In the genomic region with DNA sequence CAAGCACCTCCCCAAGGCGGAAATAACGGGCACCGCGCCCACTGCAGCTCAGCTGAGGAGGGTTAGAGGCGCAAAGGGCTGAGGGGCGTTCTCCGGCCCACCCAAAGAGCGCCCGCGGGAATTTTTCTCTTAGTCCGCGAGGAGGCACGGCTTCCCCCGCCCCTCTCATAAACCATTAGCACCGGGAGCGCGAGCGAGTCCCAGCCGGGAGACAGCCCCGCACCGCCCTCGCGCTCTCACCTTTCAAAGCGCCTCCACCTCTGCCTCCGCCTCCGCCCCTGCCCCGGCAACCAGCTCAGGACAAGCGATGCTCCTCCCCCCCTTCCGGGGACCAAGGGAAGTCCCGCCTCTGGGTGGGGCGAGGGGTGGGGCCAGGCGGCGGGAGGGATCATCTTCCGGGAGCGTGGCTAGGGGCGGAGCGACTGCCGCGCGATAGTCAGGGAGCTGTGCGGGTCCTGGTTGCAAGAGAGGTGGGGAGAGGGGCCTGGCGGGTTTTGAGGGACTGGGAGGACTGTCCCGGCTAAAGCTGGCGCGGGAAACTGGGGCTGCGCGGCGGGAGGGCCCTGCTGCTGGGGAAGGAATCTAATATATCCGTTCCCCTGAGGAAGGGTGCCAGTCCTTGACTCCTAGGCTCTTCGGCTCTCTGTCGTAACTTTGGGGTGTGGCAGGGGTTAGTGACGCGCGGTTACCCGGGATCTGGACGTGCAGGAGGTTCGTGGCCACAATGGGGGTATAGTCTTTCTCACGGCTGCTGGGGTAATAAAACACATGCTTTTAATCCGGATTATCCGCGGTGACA, we compare ENCODE assay signal across 8 cellular contexts. TPM values are rescaled to one million over a fixed set of nuclear protein-coding genes. Genes with fewer than 3 reads are reported as not detected.
A peak's percentile ranks its signal among the peaks of the same experiment; 100 is the strongest.
DNase-seq lines count a peak whose midpoint lies in the region; ATAC-seq and TF ChIP-seq lines count a peak whose summit lies in the region.

Gene CCDC82 (minus strand): TSS at position 309 of the 799 bp plus-strand sequence. CDS start 5,165 bp downstream, outside the sequence.
Gene JRKL (plus strand): TSS at position 410 of the 799 bp plus-strand sequence. CDS start 637 bp downstream, outside the sequence.

- no peak for TF ChIP-seq CTCF in C4-2B (conservative IDR thresholded peaks at IDR 0.05)
- TF ChIP-seq CTCF in right lobe of liver (IDR thresholded peaks at IDR 0.05): no peak

- no peaks in the 10 kb centered on the region for H3K36me3 ChIP-seq in right lobe of liver

- DNase-seq in NCI-H69 (lab: John Stamatoyannopoulos, UW) (peak; percentile 99), dermis blood vessel endothelial cell (peak; percentile 95), right lobe of liver (peak; percentile 98 to 99 (median 98))
- peak; percentile 97 to 99 for DNase-seq in activated CD4-positive, alpha-beta T cell treated with anti-CD3 and anti-CD28 coated beads, Interleukin-2, amount 50 U/mL, for 24 hours (ENCODE audit: low read depth in 1 of 2, low spot score in 1 of 2)
- DNase-seq in stimulated activated CD4-positive, alpha-beta T cell treated with anti-CD3 and anti-CD28 coated beads, Interleukin-4, amount 100 ng/mL, for 24 hours: peak; percentile 98

- H3K9me3 ChIP-seq in right lobe of liver: no peaks in the 10 kb centered on the region

- peaks cover 0 to 7% (median 2%) of the 10 kb centered on the region in 4 donors for H3K4me1 ChIP-seq in right lobe of liver

- H3K27ac ChIP-seq in C4-2B (peak within 1 kb of the TSS; percentile 46), right lobe of liver (peak within 1 kb of the TSS; percentile 65 to 90 (median 80))

- ATAC-seq in GM19372 (IDR thresholded peaks at IDR 0.05; ENCODE audit: low read depth, unreplicated experiment) (peak; percentile 88), HG03521 (IDR thresholded peaks at IDR 0.05; ENCODE audit: unreplicated experiment) (peak; percentile 94), right lobe of liver (peak; percentile 99 to 100 (median 99))

- peak; percentile 86 for TF ChIP-seq POLR2A in right lobe of liver (IDR thresholded peaks at IDR 0.05)

- intact Hi-C loops in right lobe of liver (cut with DNase I): no loop called here

- H3K27me3 ChIP-seq in right lobe of liver: no peaks in the 10 kb centered on the region

- H3K4me3 ChIP-seq in right lobe of liver: peak within 1 kb of the TSS; percentile 67 to 86 (median 82)

- WGBS in right lobe of liver (ENCODE audit: insufficient coverage, low coverage, low lambda C conversion rate, missing lambda C conversion rate): 0% methylated on average over 6 of the region's 61 CpGs

RNA-seq across cellular contexts. Expression of gene CCDC82, which starts in this region (rescaled TPM):
- total RNA-seq in dermis blood vessel endothelial cell (24.2 and 34.9 TPM in 2 replicates), right lobe of liver (10 to 100 TPM in 3 of 6 experiments, 1 to 10 TPM in 3; 8.2 to 12.0 (median 9.6) TPM)

RNA-seq across cellular contexts. Expression of gene JRKL, which starts in this region (rescaled TPM):
- total RNA-seq in dermis blood vessel endothelial cell (11.2 and 12.1 TPM in 2 replicates), right lobe of liver (1 to 10 TPM in 5 of 6 experiments, under 1 TPM in 1; 0.86 to 2.7 (median 1.6) TPM)

Comparison
In these comparisons a context has a peak if more than half of its experiments do, and no peak if none do; other contexts are left out.
1. Peak in every context shown above with its lines: DNase-seq, ATAC-seq, H3K4me3 ChIP-seq and H3K27ac ChIP-seq.